Comparison of ENCODE assay signal across 1 cellular context in the genomic region with DNA sequence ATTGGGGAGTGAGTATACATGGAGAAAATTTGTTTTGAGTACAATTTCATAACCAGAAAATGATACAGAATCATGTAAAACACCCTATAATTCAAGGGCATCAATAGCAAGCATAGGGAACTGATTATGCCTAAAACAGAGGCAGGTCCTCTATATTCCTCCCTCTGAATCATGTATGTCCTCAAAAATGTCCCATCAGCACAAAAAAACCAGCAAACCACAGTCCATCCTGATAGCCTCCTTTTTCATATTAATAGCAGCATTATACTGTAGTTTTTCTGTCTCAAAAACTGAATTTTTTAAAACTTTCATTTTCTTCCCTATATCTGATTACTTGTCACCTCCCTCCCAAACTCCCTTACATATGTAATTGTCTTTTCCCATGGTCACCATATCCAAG.
TF ChIP-seq lines count a peak whose summit lies in the region.

No MANE protein-coding gene starts in this region.

TF ChIP-seq in A549, 52 proteins besides CTCF, POLR2A, EP300 and RAD21 (continued from another document):
- TF ChIP-seq, protein P1, sequence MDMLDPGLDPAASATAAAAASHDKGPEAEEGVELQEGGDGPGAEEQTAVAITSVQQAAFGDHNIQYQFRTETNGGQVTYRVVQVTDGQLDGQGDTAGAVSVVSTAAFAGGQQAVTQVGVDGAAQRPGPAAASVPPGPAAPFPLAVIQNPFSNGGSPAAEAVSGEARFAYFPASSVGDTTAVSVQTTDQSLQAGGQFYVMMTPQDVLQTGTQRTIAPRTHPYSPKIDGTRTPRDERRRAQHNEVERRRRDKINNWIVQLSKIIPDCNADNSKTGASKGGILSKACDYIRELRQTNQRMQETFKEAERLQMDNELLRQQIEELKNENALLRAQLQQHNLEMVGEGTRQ (IDR thresholded peaks at IDR 0.05): no peak
- no peak for TF ChIP-seq NR3C1 (IDR thresholded peaks at IDR 0.05)
